In the genomic region with DNA sequence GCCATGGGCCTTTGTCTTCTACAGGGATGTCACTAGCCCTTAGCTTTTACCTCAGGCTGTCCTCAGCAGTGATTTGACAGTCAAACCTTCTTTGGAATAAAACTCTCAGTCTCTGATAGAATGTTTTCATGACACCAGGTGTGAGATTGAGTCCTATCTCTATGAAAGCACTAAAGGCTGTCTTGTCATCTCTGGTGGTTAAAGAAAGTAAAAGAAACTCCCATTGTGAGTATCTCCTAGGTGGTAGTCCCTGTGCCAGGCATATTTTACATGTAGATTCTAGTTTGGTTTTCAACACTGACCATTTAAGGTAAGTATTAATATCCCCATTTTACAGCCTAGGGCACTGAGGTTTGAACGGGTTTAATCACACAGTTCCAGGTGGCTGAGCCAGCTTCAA, we compare ENCODE assay signal across 21 cellular contexts.
A peak's percentile ranks its signal among the peaks of the same experiment; 100 is the strongest.
DNase-seq lines count a peak whose midpoint lies in the region; ATAC-seq, FAIRE-seq and TF ChIP-seq lines count a peak whose summit lies in the region.
"Had no signal": no experiment of that assay in that cellular context is flagged by ENCODE, and none has a peak within 500 bp of the region (broad histone marks: within the 10 kb centered on the region; RNA-seq: fewer than 3 reads in every experiment).

No MANE protein-coding gene starts in this region.

- H3K27me3 Mint-ChIP-seq in astrocyte (ENCODE audit: low read depth, unreplicated experiment) = no peaks in the 10 kb centered on the region
- no peaks in the 10 kb centered on the region for H3K27me3 Mint-ChIP-seq in activated T-cell treated with anti-CD3 and anti-CD28 coated beads, Interleukin-2, amount 50 U/mL, for 4 hours (ENCODE audit: low read depth)
- peaks cover under 1% of the 10 kb centered on the region for H3K27me3 Mint-ChIP-seq in GM23338 (ENCODE audit: insufficient read depth, low read depth, poor library complexity)
- H3K27me3 Mint-ChIP-seq: CD4-positive, alpha-beta T cell had no signal

- no peak overlapping the region for H4K8ac ChIP-seq in mesenchymal stem cell (ENCODE audit: low read length)

- no peaks in the 10 kb centered on the region for H4K20me1 ChIP-seq in astrocyte (ENCODE audit: insufficient read depth, low read length)
- H4K20me1 ChIP-seq in GM23338 (replicated peaks; ENCODE audit: insufficient read depth) = no peaks in the 10 kb centered on the region
- H4K20me1 ChIP-seq: BLaER1 treated with 17β-estradiol and CSF1 and Interleukin-3, amounts not matched to agents 10 nM and 100 nM had no signal

- WGBS in mesenchymal stem cell = 85% methylated on average over 1 of the region's 1 CpG
- WGBS in transverse colon (ENCODE audit: low coverage in 1 of 2), 2 donors = 60 to 63% methylated on average over 1 of the region's 1 CpG

- H3K23ac ChIP-seq in mesenchymal stem cell (ENCODE audit: low read length in 2 of 2) = no peak overlapping the region

- peak overlapping the region; percentile 25 for H2AK5ac ChIP-seq in mesenchymal stem cell (ENCODE audit: low read length, severe bottlenecking)

- H3K18ac ChIP-seq in mesenchymal stem cell (ENCODE audit: low read depth in 1 of 2, low read length in 2 of 2) = no peak overlapping the region

- H3K4me1 Mint-ChIP-seq in astrocyte (ENCODE audit: low read depth, unreplicated experiment) (peaks cover 5% of the 10 kb centered on the region), GM23338 (peaks cover 12% of the 10 kb centered on the region)
- no peaks in the 10 kb centered on the region for H3K4me1 Mint-ChIP-seq in activated T-cell treated with anti-CD3 and anti-CD28 coated beads, Interleukin-2, amount 50 U/mL, for 4 hours (ENCODE audit: low read depth)

- no peak overlapping the region for H4K91ac ChIP-seq in mesenchymal stem cell (ENCODE audit: low read length)

- H3K4me2 ChIP-seq in astrocyte (ENCODE audit: low read length) = peak overlapping the region; percentile 47
- H3K4me2 ChIP-seq in mesenchymal stem cell (ENCODE audit: low read length, poor library complexity, severe bottlenecking) = no peak overlapping the region
- H3K4me2 ChIP-seq in GM23338 = no peak overlapping the region
- H3K4me2 ChIP-seq: BLaER1 treated with 17β-estradiol and CSF1 and Interleukin-3, amounts not matched to agents 10 nM and 100 nM had no signal

- no peak overlapping the region for H3K4ac ChIP-seq in mesenchymal stem cell (ENCODE audit: low read depth in 1 of 2, low read length in 2 of 2)

- peaks cover 7% of the 10 kb centered on the region for H3K9me2 ChIP-seq in GM23338 (ENCODE audit: insufficient read depth)

- FAIRE-seq in GM12892 (lab: Jason Lieb, UNC) (peak; percentile 70), astrocyte (lab: Jason Lieb, UNC) (no peak)
- FAIRE-seq: A204.1, H1 had no signal

- H3K79me2 ChIP-seq in astrocyte (ENCODE audit: insufficient read depth, low read length) = no peaks in the 10 kb centered on the region
- H3K79me2 ChIP-seq in GM23338 (replicated peaks; ENCODE audit: insufficient read depth) = no peaks in the 10 kb centered on the region

- H3K36me3 Mint-ChIP-seq in astrocyte (ENCODE audit: low read depth, unreplicated experiment) (no peaks in the 10 kb centered on the region), GM23338 (ENCODE audit: low read depth) (no peaks in the 10 kb centered on the region)
- H3K36me3 Mint-ChIP-seq in activated T-cell treated with anti-CD3 and anti-CD28 coated beads, Interleukin-2, amount 50 U/mL, for 4 hours (ENCODE audit: insufficient read depth) = peaks cover 10% of the 10 kb centered on the region

- H3K36me3 ChIP-seq in astrocyte (ENCODE audit: insufficient read depth, low read length) (no peaks in the 10 kb centered on the region), mesenchymal stem cell (ENCODE audit: control insufficient read depth in 1 of 2, insufficient read depth in 2 of 2, low read depth in 1 of 2, low read length in 2 of 2) (no peaks in the 10 kb centered on the region), transverse colon (no peaks in the 10 kb centered on the region), GM23338 (ENCODE audit: insufficient read depth) (no peaks in the 10 kb centered on the region)

- no peaks in the 10 kb centered on the region for H3F3A ChIP-seq in GM23338 (replicated peaks; ENCODE audit: low read depth)

- in situ Hi-C loops in transverse colon (cut with MboI; ENCODE audit: low pct_ligation_motif_present in 1 of 4, low pct_unique_long_range_greater_than_20kb in 1 of 4, low sequenced_read_pairs in 3 of 4) = no loop called here

- H3K4me1 ChIP-seq in astrocyte (ENCODE audit: insufficient read depth, low read length) (peaks cover 6% of the 10 kb centered on the region), mesenchymal stem cell (ENCODE audit: control insufficient read depth, insufficient read depth, low read depth, low read length) (peaks cover 11% of the 10 kb centered on the region), transverse colon (peaks cover 0 to 28% (median 10%) of the 10 kb centered on the region in 4 donors), GM23338 (ENCODE audit: insufficient read depth) (peaks cover 9% of the 10 kb centered on the region)

- TF ChIP-seq POLR2A in GM12892 (IDR thresholded peaks at IDR 0.05; ENCODE audit: low read depth, low read length) (no peak), transverse colon (IDR thresholded peaks at IDR 0.05) (no peak)

- H3K4me3 Mint-ChIP-seq in astrocyte (ENCODE audit: unreplicated experiment) (no peak overlapping the region), GM23338 (no peak overlapping the region)
- H3K4me3 Mint-ChIP-seq in activated T-cell treated with anti-CD3 and anti-CD28 coated beads, Interleukin-2, amount 50 U/mL, for 4 hours = no peak overlapping the region
- H3K4me3 Mint-ChIP-seq: CD4-positive, alpha-beta T cell had no signal

- no peak overlapping the region for H2BK15ac ChIP-seq in mesenchymal stem cell (ENCODE audit: low read depth, poor library complexity, severe bottlenecking)

- H3K27me3 ChIP-seq in astrocyte (ENCODE audit: insufficient read depth, low read length) (no peaks in the 10 kb centered on the region), mesenchymal stem cell (ENCODE audit: control insufficient read depth in 1 of 2, insufficient read depth in 1 of 2, low read length in 2 of 2) (no peaks in the 10 kb centered on the region), transverse colon (no peaks in the 10 kb centered on the region), GM23338 (ENCODE audit: insufficient read depth) (no peaks in the 10 kb centered on the region)
- H3K27me3 ChIP-seq: BLaER1 treated with 17β-estradiol and CSF1 and Interleukin-3, amounts not matched to agents 10 nM and 100 nM had no signal

- H3K9me3 Mint-ChIP-seq in astrocyte (ENCODE audit: unreplicated experiment) = no peaks in the 10 kb centered on the region
- no peaks in the 10 kb centered on the region for H3K9me3 Mint-ChIP-seq in activated T-cell treated with anti-CD3 and anti-CD28 coated beads, Interleukin-2, amount 50 U/mL, for 4 hours
- H3K9me3 Mint-ChIP-seq in GM23338 = no peaks in the 10 kb centered on the region
- H3K9me3 Mint-ChIP-seq: CD4-positive, alpha-beta T cell had no signal

- no peak overlapping the region for H2BK120ac ChIP-seq in mesenchymal stem cell (ENCODE audit: low read depth, low read length)

- H3K4me3 ChIP-seq in astrocyte (ENCODE audit: insufficient read depth, low read depth, low read length) = no peak overlapping the region
- H3K4me3 ChIP-seq in mesenchymal stem cell (ENCODE audit: insufficient read depth in 1 of 2, low read depth in 1 of 2, low read length in 2 of 2) = no peak overlapping the region
- no peak overlapping the region for H3K4me3 ChIP-seq in transverse colon
- no peak overlapping the region for H3K4me3 ChIP-seq in GM23338
- H3K4me3 ChIP-seq: BLaER1 treated with 17β-estradiol and CSF1 and Interleukin-3, amounts not matched to agents 10 nM and 100 nM had no signal

- H2AFZ ChIP-seq in astrocyte (ENCODE audit: low read depth, low read length) (no peak overlapping the region), mesenchymal stem cell (ENCODE audit: low read depth, low read length) (no peak overlapping the region), GM23338 (no peak overlapping the region)

- no peaks in the 10 kb centered on the region for H3K79me1 ChIP-seq in mesenchymal stem cell (replicated peaks; ENCODE audit: low read length, poor library complexity, severe bottlenecking)

- H2BK12ac ChIP-seq in mesenchymal stem cell (ENCODE audit: low read length in 2 of 2) = no peak overlapping the region

- no peak overlapping the region for H3K9ac ChIP-seq in astrocyte (ENCODE audit: low read length)
- no peak overlapping the region for H3K9ac ChIP-seq in mesenchymal stem cell (ENCODE audit: low read length)
- H3K9ac ChIP-seq: BLaER1 treated with 17β-estradiol and CSF1 and Interleukin-3, amounts not matched to agents 10 nM and 100 nM had no signal

- H3K9me3 ChIP-seq in astrocyte (ENCODE audit: insufficient read depth, low read depth, low read length) (no peaks in the 10 kb centered on the region), mesenchymal stem cell (ENCODE audit: control insufficient read depth, low read length) (no peaks in the 10 kb centered on the region), transverse colon (no peaks in the 10 kb centered on the region)
- H3K9me3 ChIP-seq: BLaER1 treated with 17β-estradiol and CSF1 and Interleukin-3, amounts not matched to agents 10 nM and 100 nM had no signal

- H3K14ac ChIP-seq in mesenchymal stem cell (ENCODE audit: low read length in 2 of 2) = no peak overlapping the region

- TF ChIP-seq CTCF in astrocyte (IDR thresholded peaks at IDR 0.05; ENCODE audit: insufficient read depth, low read depth, low read length) = no peak
- no peak for TF ChIP-seq CTCF in transverse colon (IDR thresholded peaks at IDR 0.05)
- TF ChIP-seq CTCF in GM23338 (conservative IDR thresholded peaks at IDR 0.05; ENCODE audit: low read depth in 2 of 2) = no peak

- H3K27ac Mint-ChIP-seq in astrocyte (ENCODE audit: unreplicated experiment) (no peak overlapping the region), GM23338 (no peak overlapping the region)
- H3K27ac Mint-ChIP-seq: CD4-positive, alpha-beta T cell had no signal

- DNase-seq in GM12892 (ENCODE audit: insufficient read length) = no peak
- DNase-seq in astrocyte (ENCODE audit: low read depth) = no peak
- DNase-seq in mesenchymal stem cell = no peak
- DNase-seq in transverse colon = no peak
- no peak for DNase-seq in NCI-H82 (lab: John Stamatoyannopoulos, UW)
- no peak for DNase-seq in activated T-cell treated with anti-CD3 and anti-CD28 coated beads, Interleukin-2, amount 50 U/mL, for 4 hours
- DNase-seq in GM23338 (ENCODE audit: low spot score) = no peak
- DNase-seq: AML-193; CD4-positive, alpha-beta T cell; KBM-7; MV-4-11; NCI-H1105; NCI-H146; NCI-H1930; NCI-H2107; NCI-H446; NCI-H526; SHP77 treated with DMSO at 0.1 percent for 48 hours had no signal

- TF ChIP-seq EP300 in transverse colon (IDR thresholded peaks at IDR 0.05; ENCODE audit: low read depth) = no peak

- no peak overlapping the region for H2BK5ac ChIP-seq in mesenchymal stem cell (ENCODE audit: low read depth, low read length, poor library complexity, severe bottlenecking)

- no peak for ATAC-seq in activated T-cell treated with anti-CD3 and anti-CD28 coated beads, Interleukin-2, amount 50 U/mL, for 4 hours
- ATAC-seq in GM23338 = no peak

- intact Hi-C loops in transverse colon (cut with DNase I; ENCODE audit: low total_unique reads) = no loop called here

- H3K27ac ChIP-seq in astrocyte (ENCODE audit: low read depth, low read length) (no peak overlapping the region), mesenchymal stem cell (ENCODE audit: low read length, poor library complexity, severe bottlenecking) (peak overlapping the region; percentile 73), transverse colon (peak overlapping the region; percentile 35 to 65 (median 52)), GM23338 (ENCODE audit: low read depth) (no peak overlapping the region)
- H3K27ac ChIP-seq: BLaER1 treated with 17β-estradiol and CSF1 and Interleukin-3, amounts not matched to agents 10 nM and 100 nM had no signal

Comparison
In these comparisons a context has a peak if more than half of its experiments do, and no peak if none do; other contexts are left out.
1. H3K27ac ChIP-seq: peak in mesenchymal stem cell (single experiment) and transverse colon (4 of 4); none in astrocyte (single experiment) and GM23338 (single experiment).